In the genomic region with DNA sequence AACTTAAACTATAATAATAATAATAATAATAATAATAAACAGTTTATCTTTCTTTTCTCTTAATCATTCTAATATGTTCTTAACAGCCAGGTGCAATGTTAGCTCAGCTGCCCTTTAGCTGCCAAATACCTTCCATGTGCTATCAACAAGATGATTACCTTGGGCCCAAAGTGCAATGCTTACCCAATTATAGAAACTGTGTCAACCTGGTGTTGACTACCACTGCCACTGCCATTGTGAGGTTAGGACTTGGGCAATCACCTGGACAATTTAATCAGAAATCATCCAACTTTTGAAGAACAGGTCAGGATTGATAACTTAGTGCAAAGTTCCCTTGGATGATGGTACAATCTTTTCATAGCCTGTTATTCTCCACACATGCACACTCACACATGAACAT, we compare ENCODE assay signal across 31 cellular contexts.
"Had no signal": no experiment of that assay in that cellular context is flagged by ENCODE, and none has a peak within 500 bp of the region (broad histone marks: within the 10 kb centered on the region; RNA-seq: fewer than 3 reads in every experiment).

No MANE protein-coding gene starts in this region.

- H3K4me1 ChIP-seq: adrenal gland, breast epithelium, colonic mucosa, esophagus squamous epithelium, gastroesophageal sphincter, heart right ventricle had no signal

- FAIRE-seq: endothelial cell of umbilical vein had no signal

- H3K27me3 ChIP-seq: adrenal gland, breast epithelium, cardiac muscle cell, colonic mucosa, esophagus squamous epithelium, gastroesophageal sphincter had no signal

- H3K9me3 ChIP-seq: adrenal gland, colonic mucosa, esophagus squamous epithelium had no signal

- DNase-seq: activated B cell treated with CpG ODN at 0.5 μM for 24 hours; activated CD4-positive, alpha-beta memory T cell treated with anti-CD3 and anti-CD28 coated beads for 36 hours; activated CD4-positive, alpha-beta T cell treated with anti-CD3 and anti-CD28 coated beads for 48 hours; activated CD8-positive, alpha-beta memory T cell treated with anti-CD3 and anti-CD28 coated beads, Interleukin-2, amount 10 ng/mL, durations not matched to agents 7 days and 5 days; activated CD8-positive, alpha-beta memory T cell treated with anti-CD3 and anti-CD28 coated beads, Interleukin-2, amount 50 U/mL, for 4 hours; activated CD8-positive, alpha-beta T cell treated with anti-CD3 and anti-CD28 coated beads, Interleukin-2, amount 10 ng/mL, durations not matched to agents 7 days and 5 days; activated effector memory CD4-positive, alpha-beta T cell treated with anti-CD3 and anti-CD28 coated beads, Interleukin-2, amount 50 U/mL, for 16 hours; activated naive CD4-positive, alpha-beta T cell treated with anti-CD3 and anti-CD28 coated beads for 36 hours; activated naive CD8-positive, alpha-beta T cell treated with anti-CD3 and anti-CD28 coated beads for 36 hours; activated naive CD8-positive, alpha-beta T cell treated with anti-CD3 and anti-CD28 coated beads, Interleukin-2, amount 50 U/mL, for 24 hours; activated T-cell treated with anti-CD3 and anti-CD28 coated beads, Interleukin-2, amount 50 U/mL, for 1 hour; activated T-cell treated with anti-CD3 and anti-CD28 coated beads, Interleukin-2, amount 50 U/mL, for 48 hours; adrenal gland; amygdala; aorta; central memory CD4-positive, alpha-beta T cell; cerebellar nuclear complex; colonic mucosa; effector CD8-positive, alpha-beta T cell; esophagus squamous epithelium; foreskin melanocyte; heart right ventricle; T-helper 17 cell; T1000; WERI-Rb-1 had no signal

- H3K36me3 ChIP-seq: adrenal gland, breast epithelium, cardiac muscle cell, colonic mucosa, esophagus squamous epithelium, gastroesophageal sphincter, heart right ventricle, WERI-Rb-1 had no signal

- ATAC-seq: activated CD4-positive, CD25-positive, alpha-beta regulatory T cell treated with anti-CD3 and anti-CD28 coated beads, Interleukin-2, amount 50 U/mL, for 24 hours; activated CD8-positive, alpha-beta memory T cell treated with anti-CD3 and anti-CD28 coated beads, Interleukin-2, amount 10 ng/mL, durations not matched to agents 7 days and 5 days; activated CD8-positive, alpha-beta T cell treated with anti-CD3 and anti-CD28 coated beads, Interleukin-2, amount 10 ng/mL, durations not matched to agents 7 days and 5 days; activated naive CD8-positive, alpha-beta T cell treated with anti-CD3 and anti-CD28 coated beads, Interleukin-2, amount 50 U/mL, for 24 hours; gastroesophageal sphincter; heart right ventricle; T-helper 17 cell had no signal

- H3K4me3 ChIP-seq: adrenal gland, breast epithelium, cardiac muscle cell, colonic mucosa, esophagus squamous epithelium, gastroesophageal sphincter, heart right ventricle had no signal

- H3K27ac ChIP-seq: adrenal gland, breast epithelium, cardiac muscle cell, colonic mucosa, epithelial cell of prostate, esophagus squamous epithelium, gastroesophageal sphincter, heart right ventricle, WERI-Rb-1 had no signal
